ENCODE assay signal across 17 cellular contexts in genomic region chr7:99010281-99010680, GRCh38.
DNase-seq lines count a peak whose midpoint lies in the region; ATAC-seq and TF ChIP-seq lines count a peak whose summit lies in the region.
"Had no signal": no experiment of that assay in that cellular context is flagged by ENCODE, and none has a peak within 500 bp of the region (broad histone marks: within the 10 kb centered on the region; RNA-seq: fewer than 3 reads in every experiment).

No MANE protein-coding gene starts in this region.

- H3K27me3 ChIP-seq in cardiac muscle cell, result no peaks in the 10 kb centered on the region
- no peaks in the 10 kb centered on the region for H3K27me3 ChIP-seq in prostate gland (replicated peaks; ENCODE audit: insufficient read depth)

- peak overlapping the region; percentile 39 for H3K27ac ChIP-seq in cardiac muscle cell
- no peak overlapping the region for H3K27ac ChIP-seq in prostate gland
- H3K27ac ChIP-seq: C4-2B, PC-9, RWPE1 had no signal

- intact Hi-C loops in left ventricle myocardium superior (cut with micrococcal nuclease), result no loop called here
- intact Hi-C loops in prostate gland (cut with DNase I), result no loop called here

- H3K4me3 ChIP-seq in cardiac muscle cell, result no peak overlapping the region
- no peak overlapping the region for H3K4me3 ChIP-seq in prostate gland
- H3K4me3 ChIP-seq: K562, PC-9 had no signal

- peaks cover 63% of the 10 kb centered on the region for H3K36me3 ChIP-seq in cardiac muscle cell
- peaks cover 11 to 25% of the 10 kb centered on the region in 2 donors for H3K36me3 ChIP-seq in prostate gland

- TF ChIP-seq POLR2A in prostate gland (IDR thresholded peaks at IDR 0.05) (no peak), GM18505 (IDR thresholded peaks at IDR 0.05; ENCODE audit: borderline replicate concordance, extremely low read depth, insufficient read depth, insufficient read length) (no peak)

- DNase-seq in cardiac muscle cell (ENCODE audit: low read depth in 1 of 2, low spot score in 1 of 2) (no peak), left ventricle myocardium superior (no peak), endothelial cell (ENCODE audit: low spot score) (no peak), osteocyte (ENCODE audit: extremely low spot score, unreplicated experiment) (peak; percentile 57), prostate gland (ENCODE audit: low spot score) (no peak), NCI-H1417 (lab: John Stamatoyannopoulos, UW) (no peak)
- DNase-seq: AML-193, HFFc6, NCI-H1105 treated with DMSO at 0.1 percent for 48 hours, NCI-H1694 treated with DMSO at 0.1 percent for 48 hours, NCI-H2107, NCI-H510A, PC-9 had no signal

- H3K36me3 Mint-ChIP-seq in endothelial cell (ENCODE audit: low read depth, unreplicated experiment) (peaks cover 51% of the 10 kb centered on the region), osteocyte (ENCODE audit: unreplicated experiment) (peaks cover 55% of the 10 kb centered on the region)

- WGBS in prostate gland, result 88% methylated on average over 9 of the region's 9 CpGs

- TF ChIP-seq CTCF in cardiac muscle cell (IDR thresholded peaks at IDR 0.05; ENCODE audit: low read depth, low read length), result no peak
- TF ChIP-seq CTCF in endothelial cell (IDR thresholded peaks at IDR 0.05; ENCODE audit: unreplicated experiment), result no peak
- TF ChIP-seq CTCF in osteocyte (IDR thresholded peaks at IDR 0.05), result no peak
- TF ChIP-seq CTCF in prostate gland (IDR thresholded peaks at IDR 0.05), result no peak

- H3K4me3 Mint-ChIP-seq in endothelial cell (ENCODE audit: unreplicated experiment) (peak overlapping the region; percentile 51), osteocyte (ENCODE audit: unreplicated experiment) (no peak overlapping the region)
- H3K4me3 Mint-ChIP-seq: HFFc6 had no signal

- H3K4me1 Mint-ChIP-seq in endothelial cell (ENCODE audit: unreplicated experiment), result no peaks in the 10 kb centered on the region
- H3K4me1 Mint-ChIP-seq in osteocyte (ENCODE audit: unreplicated experiment), result no peaks in the 10 kb centered on the region

- H3K27me3 Mint-ChIP-seq in endothelial cell (ENCODE audit: unreplicated experiment), result peaks cover 12% of the 10 kb centered on the region
- H3K27me3 Mint-ChIP-seq in osteocyte (ENCODE audit: unreplicated experiment), result no peaks in the 10 kb centered on the region

- no peak for ATAC-seq in left ventricle myocardium superior
- no peak for ATAC-seq in GM18505 (IDR thresholded peaks at IDR 0.05; ENCODE audit: unreplicated experiment)
- ATAC-seq: K562 had no signal

- H3K9me3 Mint-ChIP-seq in endothelial cell (ENCODE audit: unreplicated experiment) (no peaks in the 10 kb centered on the region), osteocyte (ENCODE audit: unreplicated experiment) (no peaks in the 10 kb centered on the region)
- H3K9me3 Mint-ChIP-seq: HFFc6 had no signal

- peaks cover 7% of the 10 kb centered on the region for H3K4me1 ChIP-seq in cardiac muscle cell (ENCODE audit: low read depth)
- H3K4me1 ChIP-seq in prostate gland (replicated peaks), result no peaks in the 10 kb centered on the region

- H3K27ac Mint-ChIP-seq in endothelial cell (ENCODE audit: unreplicated experiment) (no peak overlapping the region), osteocyte (ENCODE audit: unreplicated experiment) (no peak overlapping the region)
- H3K27ac Mint-ChIP-seq: HFFc6 had no signal

- H3K9me3 ChIP-seq in cardiac muscle cell (ENCODE audit: low read depth) (no peaks in the 10 kb centered on the region), prostate gland (no peaks in the 10 kb centered on the region)
